Comparison of ENCODE assay signal across 1 cellular context in the genomic region with DNA sequence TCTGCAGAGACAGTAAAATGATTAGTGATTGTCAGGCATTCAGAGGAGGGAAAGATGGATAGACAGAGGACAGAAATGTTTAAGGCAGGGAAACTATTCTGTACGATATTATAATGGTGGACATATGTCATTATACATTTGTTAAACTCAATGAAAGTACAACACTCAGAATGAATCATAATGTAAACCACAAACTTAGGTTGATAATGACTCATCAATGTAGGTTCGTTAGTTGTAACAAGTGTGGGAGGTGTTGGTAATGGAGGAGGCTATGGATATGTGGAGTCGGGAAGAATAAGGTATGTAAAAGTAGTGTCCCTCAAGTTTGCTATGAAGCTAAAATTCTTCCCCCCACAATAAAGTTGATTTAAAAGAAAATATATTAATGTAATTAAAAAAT.
TF ChIP-seq lines count a peak whose summit lies in the region.

No MANE protein-coding gene starts in this region.

TF ChIP-seq in IMR-90, 13 proteins besides CTCF, POLR2A, EP300 and RAD21 (continued from another document):
- TF ChIP-seq BHLHE40 (IDR thresholded peaks at IDR 0.05; ENCODE audit: low read depth, low read length): peak; percentile 23; the same call in 1 of the 2 replicates
- no peak for TF ChIP-seq CHD1 (IDR thresholded peaks at IDR 0.05; ENCODE audit: low read depth, low read length)
